In genomic region chr20:48295966-48296421, GRCh38 we compare ENCODE assay signal across 7 cellular contexts.
DNase-seq lines count a peak whose midpoint lies in the region; ATAC-seq and TF ChIP-seq lines count a peak whose summit lies in the region.

No MANE protein-coding gene starts in this region.

- ATAC-seq in thoracic aorta (ENCODE audit: insufficient number of reproducible peaks, low FRiP score, low read depth) (peak; percentile 30), psoas muscle (no peak), HG03139 (IDR thresholded peaks at IDR 0.05; ENCODE audit: unreplicated experiment) (no peak)

- TF ChIP-seq POLR2A in breast epithelium (IDR thresholded peaks at IDR 0.05) (no peak), Peyer's patch (IDR thresholded peaks at IDR 0.05) (no peak)

- intact Hi-C loops in breast epithelium (cut with DNase I; ENCODE audit: low total_unique reads) (no loop called here), psoas muscle (cut with DNase I) (no loop called here)

- H3K27ac ChIP-seq in breast epithelium (peak overlapping the region; percentile 23 to 46), thoracic aorta (peak overlapping the region; percentile 54 to 78), psoas muscle (no peak overlapping the region), Peyer's patch (peak overlapping the region in 1 of 4 donors; percentile 41)

- H3K4me1 ChIP-seq in breast epithelium (no peaks in the 10 kb centered on the region), thoracic aorta (ENCODE audit: control insufficient read depth in 1 of 2, low read depth in 2 of 2) (peaks cover 20 to 36% of the 10 kb centered on the region in 2 donors), psoas muscle (no peaks in the 10 kb centered on the region), Peyer's patch (peaks cover 0 to 7% (median 0%) of the 10 kb centered on the region in 4 donors)

- DNase-seq in MG63 (peak; percentile 64), breast epithelium (ENCODE audit: low spot score in 2 of 2) (no peak), left kidney (ENCODE audit: low read depth, low spot score) (peak; percentile 60), thoracic aorta (ENCODE audit: low spot score) (no peak), psoas muscle (no peak), Peyer's patch (no peak)

- H3K4me3 ChIP-seq in MG63 (no peak overlapping the region), breast epithelium (no peak overlapping the region), thoracic aorta (no peak overlapping the region), psoas muscle (no peak overlapping the region), Peyer's patch (no peak overlapping the region)

- WGBS in psoas muscle, 3 donors: 22 to 39% (median 23%) methylated on average over 6 of the region's 6 CpGs

- peaks cover 4% of the 10 kb centered on the region; the same call in 1 of the 2 replicates for H3K9me3 ChIP-seq in MG63
- H3K9me3 ChIP-seq in breast epithelium: no peaks in the 10 kb centered on the region
- H3K9me3 ChIP-seq in thoracic aorta: no peaks in the 10 kb centered on the region
- H3K9me3 ChIP-seq in psoas muscle: no peaks in the 10 kb centered on the region
- H3K9me3 ChIP-seq in Peyer's patch: no peaks in the 10 kb centered on the region

- no peaks in the 10 kb centered on the region for H3K27me3 ChIP-seq in MG63
- H3K27me3 ChIP-seq in breast epithelium: no peaks in the 10 kb centered on the region
- H3K27me3 ChIP-seq in thoracic aorta (replicated peaks; ENCODE audit: insufficient read depth): no peaks in the 10 kb centered on the region
- H3K27me3 ChIP-seq in psoas muscle (ENCODE audit: insufficient read depth in 3 of 3, low read length in 2 of 3): no peaks in the 10 kb centered on the region
- H3K27me3 ChIP-seq in Peyer's patch: no peaks in the 10 kb centered on the region

- H3K36me3 ChIP-seq in MG63 (no peaks in the 10 kb centered on the region), breast epithelium (no peaks in the 10 kb centered on the region), thoracic aorta (no peaks in the 10 kb centered on the region), psoas muscle (ENCODE audit: insufficient read depth in 1 of 2, low read depth in 1 of 2) (no peaks in the 10 kb centered on the region), Peyer's patch (no peaks in the 10 kb centered on the region)

- TF ChIP-seq CTCF in breast epithelium (IDR thresholded peaks at IDR 0.05) (no peak), thoracic aorta (IDR thresholded peaks at IDR 0.05) (no peak), psoas muscle (IDR thresholded peaks at IDR 0.05) (no peak), Peyer's patch (IDR thresholded peaks at IDR 0.05) (no peak)

Comparison
In these comparisons a context has a peak if more than half of its experiments do, and no peak if none do; other contexts are left out.
1. DNase-seq: peak in MG63 (single experiment) and left kidney (single experiment); none in breast epithelium (0 of 2), thoracic aorta (single experiment), psoas muscle (0 of 2) and Peyer's patch (0 of 3).